Comparison of ENCODE assay signal across 9 cellular contexts in the genomic region with DNA sequence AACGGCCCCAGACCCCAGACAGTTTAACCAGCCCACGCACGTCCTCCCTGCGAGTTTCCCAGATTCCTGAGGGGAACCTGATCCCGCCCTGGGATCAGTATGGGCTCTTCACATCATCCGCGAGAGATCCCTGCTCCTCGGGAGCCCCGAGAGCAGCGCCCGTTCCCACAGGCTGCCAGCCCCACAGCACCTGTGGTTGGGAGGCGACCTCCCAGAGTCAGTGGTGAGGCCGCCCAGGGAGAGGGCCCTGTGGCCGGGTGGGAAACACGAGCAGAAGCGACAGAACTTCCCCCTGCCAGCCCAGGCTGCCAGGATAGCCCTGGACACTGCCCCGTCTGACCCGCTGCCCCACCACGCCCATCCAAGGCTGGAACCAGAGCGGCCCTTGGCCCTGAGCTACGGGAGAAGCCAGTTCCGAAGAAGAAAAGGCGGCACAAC. TPM values are rescaled to one million over a fixed set of nuclear protein-coding genes. Genes with fewer than 3 reads are reported as not detected.
DNase-seq lines count a peak whose midpoint lies in the region; FAIRE-seq and TF ChIP-seq lines count a peak whose summit lies in the region.
"Had no signal": no experiment of that assay in that cellular context is flagged by ENCODE, and none has a peak within 500 bp of the region (broad histone marks: within the 10 kb centered on the region; RNA-seq: fewer than 3 reads in every experiment).

No MANE protein-coding gene starts in this region.

- CTCF ChIA-PET in Caco-2 (lab: Charles Lee): no interaction called here

- H3K4me1 Mint-ChIP-seq in activated naive CD8-positive, alpha-beta T cell treated with anti-CD3 and anti-CD28 coated beads for 36 hours: peaks cover 28% of the 10 kb centered on the region
- no peaks in the 10 kb centered on the region for H3K4me1 Mint-ChIP-seq in Caco-2 (ENCODE audit: low read depth, unreplicated experiment)

- peaks cover 61% of the 10 kb centered on the region for H3K27me3 ChIP-seq in HUES48 (ENCODE audit: control insufficient read depth, insufficient read depth, low read length)
- no peaks in the 10 kb centered on the region for H3K27me3 ChIP-seq in keratinocyte (ENCODE audit: control insufficient read depth, extremely low read depth, insufficient read depth, low read length)
- no peaks in the 10 kb centered on the region for H3K27me3 ChIP-seq in smooth muscle cell (ENCODE audit: low read depth)
- no peaks in the 10 kb centered on the region for H3K27me3 ChIP-seq in Caco-2 (replicated peaks; ENCODE audit: control insufficient read depth, insufficient read depth, low read length)

- intact Hi-C loops in Caco-2 (cut with micrococcal nuclease; ENCODE audit: unreplicated experiment): no loop called here

- peak overlapping the region; percentile 83 for H3K4me3 Mint-ChIP-seq in activated naive CD8-positive, alpha-beta T cell treated with anti-CD3 and anti-CD28 coated beads for 36 hours
- H3K4me3 Mint-ChIP-seq in Caco-2 (ENCODE audit: unreplicated experiment): no peak overlapping the region

- 57% methylated on average over 23 of the region's 23 CpGs for WGBS in smooth muscle cell (ENCODE audit: low lambda C conversion rate)

- no peaks in the 10 kb centered on the region for H3K36me3 Mint-ChIP-seq in activated naive CD8-positive, alpha-beta T cell treated with anti-CD3 and anti-CD28 coated beads for 36 hours
- peaks cover 6% of the 10 kb centered on the region for H3K36me3 Mint-ChIP-seq in Caco-2 (ENCODE audit: insufficient read depth, unreplicated experiment)

- FAIRE-seq in keratinocyte (lab: Jason Lieb, UNC): no peak

- H3K9ac ChIP-seq in HUES48 (ENCODE audit: low read depth, low read length) (no peak overlapping the region), keratinocyte (ENCODE audit: control insufficient read depth, extremely low read depth, insufficient read depth, low read length) (peak overlapping the region; percentile 75), smooth muscle cell (ENCODE audit: low read depth) (no peak overlapping the region)

- H3K36me3 ChIP-seq in HUES48 (ENCODE audit: control insufficient read depth, insufficient read depth, low read length): no peaks in the 10 kb centered on the region
- H3K36me3 ChIP-seq in keratinocyte (ENCODE audit: control insufficient read depth in 2 of 2, extremely low read depth in 1 of 2, insufficient read depth in 2 of 2, low read length in 2 of 2): no peaks in the 10 kb centered on the region
- no peaks in the 10 kb centered on the region for H3K36me3 ChIP-seq in smooth muscle cell (ENCODE audit: low read depth)
- no peaks in the 10 kb centered on the region for H3K36me3 ChIP-seq in Caco-2 (ENCODE audit: control insufficient read depth, insufficient read depth, low read length)

- POLR2A ChIA-PET in Caco-2 (lab: Charles Lee): no interaction called here

- no peaks in the 10 kb centered on the region for H3K27me3 Mint-ChIP-seq in activated naive CD8-positive, alpha-beta T cell treated with anti-CD3 and anti-CD28 coated beads for 36 hours
- no peaks in the 10 kb centered on the region for H3K27me3 Mint-ChIP-seq in Caco-2 (ENCODE audit: insufficient read depth, unreplicated experiment)

- H3K4me3 ChIP-seq in HUES48 (ENCODE audit: low read depth, low read length) (peak overlapping the region; percentile 64), keratinocyte (ENCODE audit: control insufficient read depth in 2 of 3, extremely low read depth in 1 of 3, insufficient read depth in 2 of 3, low read depth in 1 of 3, low read length in 3 of 3) (peak overlapping the region in 1 of 3 experiments; percentile 27), smooth muscle cell (peak overlapping the region; percentile 43), Caco-2 (ENCODE audit: low read depth, low read length) (no peak overlapping the region)

- no peaks in the 10 kb centered on the region for H3K9me3 ChIP-seq in HUES48 (ENCODE audit: control insufficient read depth, insufficient read depth, low read length)
- H3K9me3 ChIP-seq in keratinocyte (ENCODE audit: control insufficient read depth, low read depth, low read length): no peaks in the 10 kb centered on the region
- no peaks in the 10 kb centered on the region for H3K9me3 ChIP-seq in smooth muscle cell (replicated peaks; ENCODE audit: low read depth)
- H3K9me3 ChIP-seq in Caco-2: no peaks in the 10 kb centered on the region

- no peaks in the 10 kb centered on the region for H3K9me3 Mint-ChIP-seq in activated naive CD8-positive, alpha-beta T cell treated with anti-CD3 and anti-CD28 coated beads for 36 hours
- H3K9me3 Mint-ChIP-seq in Caco-2 (ENCODE audit: unreplicated experiment): no peaks in the 10 kb centered on the region

- H3F3A ChIP-seq in smooth muscle cell (ENCODE audit: low read depth): no peaks in the 10 kb centered on the region

- no peak overlapping the region for H3K27ac ChIP-seq in HUES48 (ENCODE audit: low read depth, low read length)
- peak overlapping the region; percentile 78 for H3K27ac ChIP-seq in keratinocyte (ENCODE audit: control insufficient read depth, insufficient read depth, low read length)
- peak overlapping the region; percentile 67 for H3K27ac ChIP-seq in smooth muscle cell (ENCODE audit: low read depth)

- peak overlapping the region; percentile 98 for H3K27ac Mint-ChIP-seq in activated naive CD8-positive, alpha-beta T cell treated with anti-CD3 and anti-CD28 coated beads for 36 hours
- no peak overlapping the region for H3K27ac Mint-ChIP-seq in Caco-2 (ENCODE audit: unreplicated experiment)

- H3K79me2 ChIP-seq in keratinocyte (ENCODE audit: control insufficient read depth, insufficient read depth, low read length) (no peaks in the 10 kb centered on the region), smooth muscle cell (ENCODE audit: low read depth) (no peaks in the 10 kb centered on the region)

- DNase-seq in activated naive CD8-positive, alpha-beta T cell treated with anti-CD3 and anti-CD28 coated beads for 36 hours: no peak
- DNase-seq in keratinocyte (ENCODE audit: low read depth, low spot score): no peak
- no peak for DNase-seq in smooth muscle cell (lab: John Stamatoyannopoulos, UW; ENCODE audit: unreplicated experiment)
- no peak for DNase-seq in NCI-H69 (lab: John Stamatoyannopoulos, UW)
- DNase-seq in NCI-H146 treated with DMSO at 0.1 percent for 48 hours (lab: John Stamatoyannopoulos, UW; ENCODE audit: unreplicated experiment): no peak
- DNase-seq in Caco-2: no peak
- DNase-seq in DMS79 treated with DMSO at 0.1 percent for 48 hours (lab: John Stamatoyannopoulos, UW): no peak
- DNase-seq: NCI-H510A had no signal

- BruUV-seq in Caco-2 (replicated peaks; lab: Mats Ljungman, UMichigan): no TSS peak

- no peaks in the 10 kb centered on the region for H3K9me1 ChIP-seq in keratinocyte (ENCODE audit: control insufficient read depth, extremely low read depth, insufficient read depth, low read length)

- H3K4me1 ChIP-seq in HUES48 (ENCODE audit: control insufficient read depth, insufficient read depth, low read length): peaks cover 19% of the 10 kb centered on the region
- H3K4me1 ChIP-seq in keratinocyte (ENCODE audit: control insufficient read depth, extremely low read depth, insufficient read depth, low read length): peaks cover 45% of the 10 kb centered on the region
- peaks cover 15% of the 10 kb centered on the region for H3K4me1 ChIP-seq in smooth muscle cell (ENCODE audit: low read depth)
- no peaks in the 10 kb centered on the region for H3K4me1 ChIP-seq in Caco-2

- dilution Hi-C loops in keratinocyte (cut with MboI; ENCODE audit: extremely low pct_ligation_motif_present, low sequenced_read_pairs): no loop called here

- no peaks in the 10 kb centered on the region for H4K20me1 ChIP-seq in keratinocyte (ENCODE audit: control insufficient read depth, extremely low read depth, insufficient read depth, low read length)
- H4K20me1 ChIP-seq in smooth muscle cell (ENCODE audit: low read depth): no peaks in the 10 kb centered on the region

- TF ChIP-seq CTCF in keratinocyte (optimal IDR thresholded peaks at IDR 0.05 in 1 of 3, IDR thresholded peaks at IDR 0.05 in 1 of 3, conservative IDR thresholded peaks at IDR 0.05 in 1 of 3; ENCODE audit: extremely low read depth in 1 of 3, insufficient read depth in 2 of 3, low read length in 3 of 3) (no peak), smooth muscle cell (IDR thresholded peaks at IDR 0.05; ENCODE audit: borderline replicate concordance, insufficient read depth, poor library complexity, severe bottlenecking) (no peak), Caco-2 (IDR thresholded peaks at IDR 0.05; ENCODE audit: insufficient read depth in 1 of 2, low read depth in 1 of 2, low read length in 1 of 2, severe bottlenecking in 1 of 2, unreplicated experiment in 1 of 2) (no peak)

- no peak overlapping the region for H2AFZ ChIP-seq in keratinocyte (ENCODE audit: control insufficient read depth, low read length)
- H2AFZ ChIP-seq in smooth muscle cell (ENCODE audit: low read depth): peak overlapping the region; percentile 78

- H3K4me2 ChIP-seq in keratinocyte (ENCODE audit: control insufficient read depth, extremely low read depth, insufficient read depth, low read depth, low read length) (peak overlapping the region; percentile 71), smooth muscle cell (peak overlapping the region; percentile 83)

RNA-seq across cellular contexts. Expression of a gene that starts 32.8 kb away (rescaled TPM):
- 10 to 100 TPM; 25.2 to 29.7 TPM for total RNA-seq in activated naive CD8-positive, alpha-beta T cell treated with anti-CD3 and anti-CD28 coated beads for 36 hours
- polyA plus RNA-seq in keratinocyte (24.6 to 48.5 TPM (median 35.8 TPM) in 3 replicates), smooth muscle cell (202 and 271 TPM in 2 replicates)
- 30.8 TPM for polyA plus RNA-seq in keratinocyte (2011; ENCODE audit: low read depth)
- polyA plus RNA-seq in keratinocyte (2011; cell fraction: cytosol; rRNA removed): 23.4 and 26.0 TPM in 2 replicates
- 34.7 and 43.5 TPM in 2 replicates for polyA plus RNA-seq in keratinocyte (2011; cell fraction: nucleus; rRNA removed)
- polyA plus RNA-seq in keratinocyte (2012; ENCODE audit: low replicate concordance): 15.8 and 47.8 TPM in 2 replicates
- 8.2 to 23.7 TPM (median 22.4 TPM) in 3 replicates for polyA minus RNA-seq in keratinocyte
- 16.7 TPM for polyA minus RNA-seq in keratinocyte (2011; cell fraction: cytosol; rRNA and poly(A)+ RNA removed)
- polyA minus RNA-seq in keratinocyte (2011; cell fraction: nucleus; rRNA and poly(A)+ RNA removed): 16.8 and 17.8 TPM in 2 replicates
- total RNA-seq in smooth muscle cell (144 and 163 TPM in 2 replicates), Caco-2 (2022) (2.2 TPM in 2 replicates)

RNA-seq across cellular contexts. Expression of a gene that starts 34.8 kb away (rescaled TPM):
- not detected for total RNA-seq in activated naive CD8-positive, alpha-beta T cell treated with anti-CD3 and anti-CD28 coated beads for 36 hours
- polyA plus RNA-seq in keratinocyte: not detected in 3 replicates
- not detected for polyA plus RNA-seq in keratinocyte (2011; ENCODE audit: low read depth)
- polyA plus RNA-seq in keratinocyte (2011; cell fraction: cytosol; rRNA removed): not detected in 2 replicates
- not detected in 2 replicates for polyA plus RNA-seq in keratinocyte (2011; cell fraction: nucleus; rRNA removed)
- polyA plus RNA-seq in keratinocyte (2012; ENCODE audit: low replicate concordance): not detected in 2 replicates
- not detected in 3 replicates for polyA minus RNA-seq in keratinocyte
- polyA minus RNA-seq in keratinocyte (2011; cell fraction: cytosol; rRNA and poly(A)+ RNA removed): not detected
- not detected in 2 replicates for polyA minus RNA-seq in keratinocyte (2011; cell fraction: nucleus; rRNA and poly(A)+ RNA removed)
- total RNA-seq in smooth muscle cell: not detected in 2 replicates
- not detected in 2 replicates for polyA plus RNA-seq in smooth muscle cell
- total RNA-seq in Caco-2 (2022): not detected in 2 replicates
